In the genomic region with DNA sequence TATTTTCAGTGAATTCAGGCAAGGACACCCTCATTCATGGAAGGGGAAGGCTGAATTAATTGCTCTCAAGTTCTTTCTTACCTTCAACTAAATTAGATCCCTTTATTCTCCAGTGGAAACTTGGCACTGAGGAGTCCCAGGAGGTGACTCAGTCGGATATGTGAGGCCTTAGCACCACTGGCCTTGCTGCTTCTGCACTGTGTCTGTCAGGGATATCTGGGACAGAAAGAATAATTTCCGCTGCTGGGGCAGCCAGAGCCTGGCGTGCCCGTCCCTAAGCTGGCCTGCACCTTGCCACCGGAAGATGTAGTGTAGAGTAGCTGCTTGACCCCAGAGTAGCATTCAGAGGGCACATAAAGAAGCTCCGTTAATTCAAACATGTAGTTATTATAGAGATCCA, we compare ENCODE assay signal across 8 cellular contexts. TPM values are rescaled to one million over a fixed set of nuclear protein-coding genes. Genes with fewer than 3 reads are reported as not detected.
A peak's percentile ranks its signal among the peaks of the same experiment; 100 is the strongest.
DNase-seq lines count a peak whose midpoint lies in the region; ATAC-seq and TF ChIP-seq lines count a peak whose summit lies in the region.

No MANE protein-coding gene starts in this region.

- no peak for TF ChIP-seq CTCF in OCI-LY7 (conservative IDR thresholded peaks at IDR 0.05; ENCODE audit: low read length)

- H3K4me2 ChIP-seq in OCI-LY7 (ENCODE audit: low read length): peak overlapping the region; percentile 38

- no peaks in the 10 kb centered on the region for H3K79me2 ChIP-seq in OCI-LY7 (ENCODE audit: insufficient read depth, low read depth, low read length)

- H3K27ac Mint-ChIP-seq in naive B cell: peak overlapping the region in 4 of 6 donors; percentile 76 to 94 (median 90)

- intact Hi-C loops in OCI-LY7 (cut with micrococcal nuclease; ENCODE audit: unreplicated experiment): no loop called here

- H3K36me3 Mint-ChIP-seq in naive B cell: no peaks in the 10 kb centered on the region

- peak; percentile 71 for DNase-seq in AG08395 (ENCODE audit: low spot score)
- DNase-seq in OCI-LY7 (ENCODE audit: low spot score): no peak
- DNase-seq in epithelial cell of prostate (ENCODE audit: low read depth, low spot score): no peak
- DNase-seq in naive B cell: no peak
- no peak for DNase-seq in SHP77 treated with DMSO at 0.1 percent for 48 hours (lab: John Stamatoyannopoulos, UW)
- DNase-seq in activated CD4-positive, alpha-beta T cell treated with anti-CD3 and anti-CD28 coated beads for 4 hours: no peak
- no peak for DNase-seq in NCI-H187 treated with DMSO at 0.1 percent for 48 hours (lab: John Stamatoyannopoulos, UW)

- ATAC-seq in naive B cell (ENCODE audit: low read depth in 2 of 2): no peak
- ATAC-seq in HG03159 (IDR thresholded peaks at IDR 0.05; ENCODE audit: unreplicated experiment): no peak

- H3K9me3 Mint-ChIP-seq in naive B cell: no peaks in the 10 kb centered on the region

- H4K20me1 ChIP-seq in OCI-LY7 (ENCODE audit: insufficient read depth, low read length): no peaks in the 10 kb centered on the region

- CTCF ChIA-PET in OCI-LY7 (lab: Charles Lee; ENCODE audit: unreplicated experiment): no interaction called here

- peak overlapping the region in 4 of 8 donors; percentile 72 to 82 (median 78) for H3K4me3 Mint-ChIP-seq in naive B cell

- H3K27ac ChIP-seq in OCI-LY7 (ENCODE audit: low read depth, low read length, poor library complexity, severe bottlenecking) (no peak overlapping the region), epithelial cell of prostate (peak overlapping the region; percentile 77)

- POLR2A ChIA-PET in OCI-LY7 (lab: Charles Lee): interaction anchor here (0.7 to 4.0 kb wide), 3 partner anchors 12 to 125 kb away, joined by 3 to 19 read pairs (median 4); no protein-coding TSS in a partner anchor

- H3K4me3 ChIP-seq in OCI-LY7 (ENCODE audit: low read depth, low read length, poor library complexity, severe bottlenecking): no peak overlapping the region

- H2AFZ ChIP-seq in OCI-LY7 (ENCODE audit: low read length): no peak overlapping the region

- H3K9me2 ChIP-seq in OCI-LY7 (ENCODE audit: insufficient read depth, low read length): no peaks in the 10 kb centered on the region

- H3K36me3 ChIP-seq in OCI-LY7 (ENCODE audit: insufficient read depth, low read length): no peaks in the 10 kb centered on the region

- peaks cover 37 to 45% (median 41%) of the 10 kb centered on the region in 3 donors for H3K4me1 Mint-ChIP-seq in naive B cell

- no peaks in the 10 kb centered on the region for H3K9me3 ChIP-seq in OCI-LY7 (ENCODE audit: low read length)

- no peaks in the 10 kb centered on the region for H3K27me3 Mint-ChIP-seq in naive B cell

- BruUV-seq in OCI-LY7 (replicated peaks; lab: Mats Ljungman, UMichigan): no TSS peak

- H3K4me1 ChIP-seq in OCI-LY7 (ENCODE audit: insufficient read depth, low read length, poor library complexity, severe bottlenecking): peaks cover 30% of the 10 kb centered on the region

RNA-seq across cellular contexts. Expression of gene LIMS1, which starts 53.4 kb away (rescaled TPM):
- 33.6 and 53.3 TPM in 2 replicates for total RNA-seq in OCI-LY7 (2014; rRNA removed; shearing (Covaris generic))
- total RNA-seq in OCI-LY7 (2022): 66.6 and 74.7 TPM in 2 replicates
- polyA plus RNA-seq in naive B cell (ENCODE audit: low read depth in 6 of 6): 10 to 100 TPM; 24.9 to 47.8 (median 33.2) TPM
